In genomic region chr4:8268901-8269534, GRCh38 we compare ENCODE assay signal across 18 cellular contexts. TPM values are rescaled to one million over a fixed set of nuclear protein-coding genes. Genes with fewer than 3 reads are reported as not detected.
A peak's percentile ranks its signal among the peaks of the same experiment; 100 is the strongest.
DNase-seq lines count a peak whose midpoint lies in the region; ATAC-seq, FAIRE-seq and TF ChIP-seq lines count a peak whose summit lies in the region.
"Had no signal": no experiment of that assay in that cellular context is flagged by ENCODE, and none has a peak within 500 bp of the region (broad histone marks: within the 10 kb centered on the region; RNA-seq: fewer than 3 reads in every experiment).

No MANE protein-coding gene starts in this region.

- in situ Hi-C loops in HepG2 (cut with HindIII; ENCODE audit: extremely low pct_ligation_motif_present, low pct_unique_long_range_greater_than_20kb) = loop anchor here (5.0 kb wide), 1 partner anchor 133 kb away; no protein-coding TSS in a partner anchor

- peak overlapping the region; percentile 72 for H4K91ac ChIP-seq in trophoblast cell (ENCODE audit: low read depth, low read length)

- CTCF ChIA-PET in HepG2 (lab: Yijun Ruan, JAX; ENCODE audit: low intra/inter-chr PET ratio, low total read pairs) = no interaction called here

- POLR2A ChIA-PET in HepG2 (lab: Yijun Ruan, JAX) = no interaction called here

- H2AFZ ChIP-seq in HepG2 (ENCODE audit: low read length) (no peak overlapping the region), trophoblast cell (ENCODE audit: insufficient read depth, low read length, poor library complexity) (no peak overlapping the region)

- TF ChIP-seq EP300 in HepG2 (IDR thresholded peaks at IDR 0.05; ENCODE audit: low read depth in 2 of 2, low read length in 2 of 2) = no peak
- no peak for TF ChIP-seq EP300 in HepG2 (CRISPR knock-in tag; IDR thresholded peaks at IDR 0.05; ENCODE audit: borderline replicate concordance)
- no peak for TF ChIP-seq EP300 in gastroesophageal sphincter (IDR thresholded peaks at IDR 0.05)

- no TSS peak for BruUV-seq in HepG2 (replicated peaks; lab: Mats Ljungman, UMichigan)

- 60% methylated on average over 20 of the region's 25 CpGs for WGBS in HepG2 (ENCODE audit: low lambda C conversion rate)
- 90% methylated on average over 18 of the region's 25 CpGs for WGBS in right lobe of liver (ENCODE audit: insufficient coverage, low coverage, low lambda C conversion rate, missing lambda C conversion rate)
- WGBS in gastroesophageal sphincter (ENCODE audit: low coverage in 1 of 2), 2 donors = 71 to 95% methylated on average over 8 to 19 of the region's 25 CpGs
- no CpG with 5 or more reads among the region's 25 CpGs for WGBS in trophoblast cell (ENCODE audit: extremely low coverage, insufficient coverage, insufficient read length)

- peak overlapping the region; percentile 61 for H2BK12ac ChIP-seq in trophoblast cell (ENCODE audit: low read length)

- intact Hi-C loops in HepG2 (cut with micrococcal nuclease; ENCODE audit: unreplicated experiment) = no loop called here
- intact Hi-C loops in right lobe of liver (cut with DNase I) = no loop called here
- intact Hi-C loops in sciatic nerve (cut with DNase I) = loop anchor here (5.0 kb wide), 1 partner anchor 1778 kb away; no protein-coding TSS in a partner anchor

- H3K4me1 ChIP-seq in HepG2 (ENCODE audit: insufficient read depth, low read length) (peaks cover 14% of the 10 kb centered on the region), right lobe of liver (no peaks in the 10 kb centered on the region), gastroesophageal sphincter (peaks cover 0 to 69% (median 41%) of the 10 kb centered on the region in 3 donors), trophoblast cell (ENCODE audit: control insufficient read depth in 1 of 2, insufficient read depth in 2 of 2, low read length in 2 of 2) (peaks cover 35% of the 10 kb centered on the region in 2 experiments)
- H3K4me1 ChIP-seq: colonic mucosa had no signal

- FAIRE-seq in HepG2 (lab: Jason Lieb, UNC) = no peak
- FAIRE-seq: D721Med, GM18507, TTC549 had no signal

- peak overlapping the region; percentile 28 for H3K18ac ChIP-seq in trophoblast cell (ENCODE audit: low read length)

- peaks cover 17% of the 10 kb centered on the region for H3K79me1 ChIP-seq in trophoblast cell (ENCODE audit: low read length)

- H2BK5ac ChIP-seq in trophoblast cell (ENCODE audit: low read depth, low read length, poor library complexity) = peak overlapping the region; percentile 18

- peak overlapping the region; percentile 48 for H4K12ac ChIP-seq in trophoblast cell (ENCODE audit: low read depth, low read length)

- no peaks in the 10 kb centered on the region for H3K36me3 ChIP-seq in HepG2 (replicated peaks in 1 of 2; ENCODE audit: control insufficient read depth in 1 of 2, insufficient read depth in 2 of 2, low read length in 2 of 2)
- H3K36me3 ChIP-seq in right lobe of liver = no peaks in the 10 kb centered on the region
- H3K36me3 ChIP-seq in gastroesophageal sphincter = no peaks in the 10 kb centered on the region
- peaks cover 0 to 2% of the 10 kb centered on the region in 2 experiments for H3K36me3 ChIP-seq in trophoblast cell (ENCODE audit: control insufficient read depth in 1 of 2, insufficient read depth in 2 of 2, low read length in 2 of 2)
- H3K36me3 ChIP-seq: colonic mucosa had no signal

- H4K8ac ChIP-seq in trophoblast cell (ENCODE audit: low read depth, low read length) = peak overlapping the region; percentile 84

- H4K20me1 ChIP-seq in HepG2 (ENCODE audit: insufficient read depth, low read length) = no peaks in the 10 kb centered on the region

- H3K9ac ChIP-seq in HepG2 (ENCODE audit: insufficient read depth, low read depth, low read length) = no peak overlapping the region
- no peak overlapping the region for H3K9ac ChIP-seq in trophoblast cell (ENCODE audit: low read length)
- H3K9ac ChIP-seq: SK-N-SH had no signal

- no peak overlapping the region for H3K14ac ChIP-seq in trophoblast cell (ENCODE audit: low read length)

- ATAC-seq in HepG2 (no peak), right lobe of liver (no peak), gastroesophageal sphincter (no peak), sciatic nerve (no peak), GM18870 (IDR thresholded peaks at IDR 0.05; ENCODE audit: unreplicated experiment) (no peak), HG03520 (IDR thresholded peaks at IDR 0.05; ENCODE audit: unreplicated experiment) (no peak)

- no peaks in the 10 kb centered on the region for H3K79me2 ChIP-seq in HepG2 (ENCODE audit: insufficient read depth, low read length)
- peaks cover 4% of the 10 kb centered on the region for H3K79me2 ChIP-seq in trophoblast cell (ENCODE audit: control insufficient read depth, insufficient read depth, low read length, poor library complexity)

- peak overlapping the region; percentile 63 for H3K4me2 ChIP-seq in HepG2 (ENCODE audit: low read depth, low read length)
- H3K4me2 ChIP-seq in trophoblast cell (ENCODE audit: low read length) = peak overlapping the region; percentile 90
- H3K4me2 ChIP-seq: SK-N-SH had no signal

- peak overlapping the region; percentile 29 for H2BK120ac ChIP-seq in trophoblast cell (ENCODE audit: insufficient read depth, low read length, poor library complexity)

- H3K27me3 ChIP-seq in HepG2 (ENCODE audit: control insufficient read depth in 1 of 2, insufficient read depth in 2 of 2, low read length in 2 of 2) (peaks cover 12 to 53% of the 10 kb centered on the region in 2 experiments), right lobe of liver (no peaks in the 10 kb centered on the region), gastroesophageal sphincter (peaks cover 11% of the 10 kb centered on the region), trophoblast cell (ENCODE audit: insufficient read depth, low read length) (peaks cover 3% of the 10 kb centered on the region)

- TF ChIP-seq CTCF in HepG2 (CRISPR knock-in tag; IDR thresholded peaks at IDR 0.05) (no peak), right lobe of liver (IDR thresholded peaks at IDR 0.05) (no peak), gastroesophageal sphincter (IDR thresholded peaks at IDR 0.05) (no peak)

- H3K9me3 ChIP-seq in HepG2 (ENCODE audit: low read length) (no peaks in the 10 kb centered on the region), right lobe of liver (no peaks in the 10 kb centered on the region), gastroesophageal sphincter (no peaks in the 10 kb centered on the region), trophoblast cell (ENCODE audit: insufficient read depth, low read depth, low read length) (peaks cover 3% of the 10 kb centered on the region)
- H3K9me3 ChIP-seq: colonic mucosa, SK-N-SH had no signal

- no peak for TF ChIP-seq RAD21 in HepG2 (CRISPR knock-in tag; IDR thresholded peaks at IDR 0.05)

- peak overlapping the region; percentile 37 for H3K4ac ChIP-seq in trophoblast cell (ENCODE audit: low read depth, low read length)

- no peak overlapping the region for H3K23ac ChIP-seq in trophoblast cell (ENCODE audit: low read length)

- TF ChIP-seq POLR2A in HepG2 (IDR thresholded peaks at IDR 0.05; ENCODE audit: insufficient read depth in 1 of 2, low read depth in 2 of 2, low read length in 2 of 2) (no peak), right lobe of liver (IDR thresholded peaks at IDR 0.05) (no peak), gastroesophageal sphincter (IDR thresholded peaks at IDR 0.05) (no peak)

- H3K4me3 ChIP-seq in HepG2 (replicated peaks in 1 of 3; ENCODE audit: insufficient read depth in 1 of 3, low read depth in 2 of 3, low read length in 3 of 3) (no peak overlapping the region; a peak in 2 of 6 replicates), right lobe of liver (no peak overlapping the region), gastroesophageal sphincter (peak overlapping the region in 1 of 2 donors; percentile 65), trophoblast cell (ENCODE audit: low read depth, low read length) (no peak overlapping the region)

- DNase-seq in HepG2 (ENCODE audit: low spot score) (no peak), right lobe of liver (no peak), trophoblast cell (no peak), sciatic nerve (ENCODE audit: low spot score) (no peak), DMS79 treated with DMSO at 0.1 percent for 48 hours (lab: John Stamatoyannopoulos, UW) (no peak)
- DNase-seq: activated CD4-positive, alpha-beta T cell treated with anti-CD3 and anti-CD28 coated beads, Interleukin-2, amount 50 U/mL, for 48 hours; amniotic stem cell; colonic mucosa; Kasumi-1; NCI-H1436 treated with DMSO at 0.1 percent for 48 hours; SK-N-SH had no signal

- H3K27ac ChIP-seq in HepG2 (ENCODE audit: extremely low read length, insufficient read depth, low read length) = no peak overlapping the region
- no peak overlapping the region for H3K27ac ChIP-seq in right lobe of liver
- H3K27ac ChIP-seq in gastroesophageal sphincter = peak overlapping the region; percentile 12 to 90 (median 81)
- H3K27ac ChIP-seq in trophoblast cell (ENCODE audit: low read depth, low read length) = no peak overlapping the region
- H3K27ac ChIP-seq: colonic mucosa had no signal

- peak overlapping the region; percentile 49 for H2AK5ac ChIP-seq in trophoblast cell (ENCODE audit: low read length)

TF ChIP-seq in HepG2, 621 proteins besides CTCF, POLR2A, EP300 and RAD21 (continues in another document):
- TF ChIP-seq HDAC1 (CRISPR knock-in tag; IDR thresholded peaks at IDR 0.05) = no peak

RNA-seq across cellular contexts. Expression of gene HTRA3, which starts 0.5 kb away (rescaled TPM):
- not detected in 2 replicates for total RNA-seq in HepG2 (2016; rRNA removed; fragmentation: Illumina TruSeq; extraction: Trizol)
- not detected in 2 replicates for total RNA-seq in HepG2 (2016; cell fraction: cytosol; rRNA removed; fragmentation: Illumina TruSeq; extraction: Trizol; ENCODE audit: low read depth)
- 0.04 TPM in 1 of 2 replicates, not detected in the other for total RNA-seq in HepG2 (2016; cell fraction: insoluble cytoplasmic fraction; rRNA removed; fragmentation: Illumina TruSeq; extraction: Trizol)
- not detected in 2 replicates for total RNA-seq in HepG2 (2016; cell fraction: membrane; rRNA removed; fragmentation: Illumina TruSeq; extraction: Trizol)
- not detected in 2 replicates for total RNA-seq in HepG2 (2016; cell fraction: nucleus; rRNA removed; fragmentation: Illumina TruSeq; extraction: Trizol)
- polyA plus RNA-seq in HepG2 (2011; rRNA removed) = 0.16 and 0.17 TPM in 2 replicates
- polyA plus RNA-seq in HepG2 (2011; cell fraction: cytosol; rRNA removed) = 0.12 and 0.31 TPM in 2 replicates
- polyA plus RNA-seq in HepG2 (2011; cell fraction: nucleus; rRNA removed) = 0.12 and 0.19 TPM in 2 replicates
- polyA plus RNA-seq in HepG2 (2012) = not detected in 2 replicates
- 0.07 TPM in 1 of 2 replicates, not detected in the other for polyA plus RNA-seq in HepG2 (2016; cell fraction: cytosol; fragmentation: Illumina TruSeq; extraction: Trizol; ENCODE audit: low read depth)
- not detected in 2 replicates for polyA plus RNA-seq in HepG2 (2016; cell fraction: insoluble cytoplasmic fraction; fragmentation: Illumina TruSeq; extraction: Trizol; ENCODE audit: low read depth)
- not detected in 2 replicates for polyA plus RNA-seq in HepG2 (2016; cell fraction: membrane; fragmentation: Illumina TruSeq; extraction: Trizol; ENCODE audit: low read depth)
- not detected in 2 replicates for polyA plus RNA-seq in HepG2 (2016; cell fraction: nucleus; fragmentation: Illumina TruSeq; extraction: Trizol; ENCODE audit: insufficient read depth, low read depth)
- 0.18 and 0.47 TPM in 2 replicates for polyA minus RNA-seq in HepG2 (2011; rRNA and poly(A)+ RNA removed; ENCODE audit: low replicate concordance)
- not detected in 2 replicates for polyA minus RNA-seq in HepG2 (2011; cell fraction: cytosol; rRNA and poly(A)+ RNA removed)
- polyA minus RNA-seq in HepG2 (2011; cell fraction: nucleus; rRNA and poly(A)+ RNA removed) = not detected in 2 replicates
- total RNA-seq in right lobe of liver = 1 to 10 TPM in 3 of 6 experiments, under 1 TPM in 3; 0.32 to 1.6 (median 1.0) TPM
- total RNA-seq in gastroesophageal sphincter = 10 to 100 TPM; 30.2 to 80.5 (median 59.9) TPM
- 31.1 and 33.0 TPM in 2 replicates for polyA plus RNA-seq in trophoblast cell (2013)
- 23.7 TPM for total RNA-seq in sciatic nerve
- total RNA-seq: activated T-helper 1 cell treated with anti-CD3 and anti-CD28 coated beads, Interleukin-12 subunit alpha, Interleukin-12 subunit beta, Interleukin-2, Interleukin-4 antibody, amounts not matched to agents 30 ng/mL and 10 ng/mL and 1 ng/mL, durations not matched to agents 14 hours and 24 hours and 36 hours had no signal

Comparison
In these comparisons a context has a peak if more than half of its experiments do, and no peak if none do; other contexts are left out.
1. H3K27ac ChIP-seq: peak in gastroesophageal sphincter (4 of 4); none in HepG2 (single experiment), right lobe of liver (0 of 3) and trophoblast cell (single experiment).